Comparison of ENCODE assay signal across 22 cellular contexts in genomic region chr13:50712469-50712868, GRCh38.
DNase-seq lines count a peak whose midpoint lies in the region; ATAC-seq, FAIRE-seq and TF ChIP-seq lines count a peak whose summit lies in the region.
"Had no signal": no experiment of that assay in that cellular context is flagged by ENCODE, and none has a peak within 500 bp of the region (broad histone marks: within the 10 kb centered on the region; RNA-seq: fewer than 3 reads in every experiment).

No MANE protein-coding gene starts in this region.

- TF ChIP-seq CTCF in HepG2 (CRISPR knock-in tag; IDR thresholded peaks at IDR 0.05): no peak
- TF ChIP-seq CTCF in right lobe of liver (IDR thresholded peaks at IDR 0.05): no peak
- no peak for TF ChIP-seq CTCF in transverse colon (IDR thresholded peaks at IDR 0.05)

- FAIRE-seq in HepG2 (lab: Jason Lieb, UNC): no peak
- FAIRE-seq: A204.1 had no signal

- POLR2A ChIA-PET in HepG2 (lab: Yijun Ruan, JAX): no interaction called here

- intact Hi-C loops in HepG2 (cut with micrococcal nuclease; ENCODE audit: unreplicated experiment): no loop called here
- intact Hi-C loops in right lobe of liver (cut with DNase I): no loop called here
- intact Hi-C loops in transverse colon (cut with DNase I; ENCODE audit: low total_unique reads): no loop called here

- TF ChIP-seq POLR2A in HepG2 (IDR thresholded peaks at IDR 0.05; ENCODE audit: insufficient read depth in 1 of 2, low read depth in 2 of 2, low read length in 2 of 2): no peak
- TF ChIP-seq POLR2A in right lobe of liver (IDR thresholded peaks at IDR 0.05): no peak
- TF ChIP-seq POLR2A in transverse colon (IDR thresholded peaks at IDR 0.05): no peak

- H3K27ac ChIP-seq in HepG2 (ENCODE audit: extremely low read length, insufficient read depth, low read length): no peak overlapping the region
- no peak overlapping the region for H3K27ac ChIP-seq in right lobe of liver
- H3K27ac ChIP-seq in transverse colon: peak overlapping the region in 3 of 4 donors; percentile 2 to 42 (median 26)
- H3K27ac ChIP-seq: coronary artery, esophagus muscularis mucosa, uterus had no signal

- no peak for DNase-seq in HepG2 (ENCODE audit: low spot score)
- DNase-seq in right lobe of liver: no peak
- DNase-seq in NCI-H69 (lab: John Stamatoyannopoulos, UW): peak; percentile 25
- peak; percentile 5 for DNase-seq in fibroblast of gingiva (ENCODE audit: low read depth)
- no peak for DNase-seq in transverse colon
- DNase-seq in activated CD8-positive, alpha-beta memory T cell treated with anti-CD3 and anti-CD28 coated beads, Interleukin-2, amount 50 U/mL, for 48 hours: no peak
- DNase-seq in NCI-H2081 (lab: John Stamatoyannopoulos, UW): no peak
- DNase-seq: activated gamma-delta T cell; activated naive CD8-positive, alpha-beta T cell treated with anti-CD3 and anti-CD28 coated beads, Interleukin-2, amount 50 U/mL, for 24 hours; activated T-cell treated with anti-CD3 and anti-CD28 coated beads, Interleukin-2, amount 50 U/mL, for 1 hour; body of pancreas; endodermal cell; NCI-H146; nucleus accumbens; stimulated activated CD4-positive, alpha-beta T cell treated with anti-CD3 and anti-CD28 coated beads, Interleukin-2, amount 100 ng/mL, for 48 hours; stimulated activated naive B cell treated with anti-CD40 and anti-IgM and Interleukin-4, amounts not matched to agents 10 μg/mL and 1 μg/mL and 100 μg/mL, for 72 hours; uterus had no signal

- no peak for TF ChIP-seq RAD21 in HepG2 (CRISPR knock-in tag; IDR thresholded peaks at IDR 0.05)

- no peak overlapping the region for H3K9ac ChIP-seq in HepG2 (ENCODE audit: insufficient read depth, low read depth, low read length)

- H3K79me2 ChIP-seq in HepG2 (ENCODE audit: insufficient read depth, low read length): no peaks in the 10 kb centered on the region

- H3K4me2 ChIP-seq in HepG2 (ENCODE audit: low read depth, low read length): no peak overlapping the region

- 94% methylated on average over 3 of the region's 3 CpGs for WGBS in HepG2 (ENCODE audit: low lambda C conversion rate)
- 32% methylated on average over 3 of the region's 3 CpGs for WGBS in right lobe of liver (ENCODE audit: insufficient coverage, low coverage, low lambda C conversion rate, missing lambda C conversion rate)
- WGBS in transverse colon (ENCODE audit: low coverage in 1 of 2), 2 donors: 63 to 75% methylated on average over 3 of the region's 3 CpGs

- no peaks in the 10 kb centered on the region for H3K4me1 ChIP-seq in HepG2 (ENCODE audit: insufficient read depth, low read length)
- peaks cover 0 to 3% (median 0%) of the 10 kb centered on the region in 4 donors for H3K4me1 ChIP-seq in right lobe of liver
- peaks cover 0 to 16% (median 0%) of the 10 kb centered on the region in 4 donors for H3K4me1 ChIP-seq in transverse colon
- H3K4me1 ChIP-seq: body of pancreas, uterus had no signal

- in situ Hi-C loops in HepG2 (cut with HindIII; ENCODE audit: extremely low pct_ligation_motif_present, low pct_unique_long_range_greater_than_20kb): no loop called here
- in situ Hi-C loops in transverse colon (cut with MboI; ENCODE audit: low pct_ligation_motif_present in 1 of 4, low pct_unique_long_range_greater_than_20kb in 1 of 4, low sequenced_read_pairs in 3 of 4): no loop called here

- no peaks in the 10 kb centered on the region for H4K20me1 ChIP-seq in HepG2 (ENCODE audit: insufficient read depth, low read length)

- TF ChIP-seq EP300 in HepG2 (IDR thresholded peaks at IDR 0.05; ENCODE audit: low read depth in 2 of 2, low read length in 2 of 2) (no peak), HepG2 (CRISPR knock-in tag; IDR thresholded peaks at IDR 0.05; ENCODE audit: borderline replicate concordance) (no peak), transverse colon (IDR thresholded peaks at IDR 0.05; ENCODE audit: low read depth) (no peak)

- ATAC-seq in HepG2 (no peak), right lobe of liver (no peak), GM19463 (IDR thresholded peaks at IDR 0.05; ENCODE audit: unreplicated experiment) (no peak)
- ATAC-seq: activated naive CD8-positive, alpha-beta T cell treated with anti-CD3 and anti-CD28 coated beads, Interleukin-2, amount 50 U/mL, for 24 hours; body of pancreas; stimulated activated naive B cell treated with anti-CD40 and anti-IgM and Interleukin-4, amounts not matched to agents 10 μg/mL and 1 μg/mL and 100 μg/mL, for 72 hours had no signal

- H2AFZ ChIP-seq in HepG2 (ENCODE audit: low read length): no peak overlapping the region

- peaks cover 1 to 10% of the 10 kb centered on the region in 2 experiments; a peak in 4 of 5 replicates for H3K36me3 ChIP-seq in HepG2 (replicated peaks in 1 of 2; ENCODE audit: control insufficient read depth in 1 of 2, insufficient read depth in 2 of 2, low read length in 2 of 2)
- no peaks in the 10 kb centered on the region for H3K36me3 ChIP-seq in right lobe of liver
- H3K36me3 ChIP-seq in transverse colon: no peaks in the 10 kb centered on the region
- H3K36me3 ChIP-seq: esophagus muscularis mucosa, uterus had no signal

- CTCF ChIA-PET in HepG2 (lab: Yijun Ruan, JAX; ENCODE audit: low intra/inter-chr PET ratio, low total read pairs): no interaction called here

- H3K27me3 ChIP-seq in HepG2 (ENCODE audit: control insufficient read depth in 1 of 2, insufficient read depth in 2 of 2, low read length in 2 of 2) (no peaks in the 10 kb centered on the region), right lobe of liver (no peaks in the 10 kb centered on the region), transverse colon (no peaks in the 10 kb centered on the region)
- H3K27me3 ChIP-seq: body of pancreas, esophagus muscularis mucosa, uterus had no signal

- no peak overlapping the region for H3K4me3 ChIP-seq in HepG2 (replicated peaks in 1 of 3; ENCODE audit: insufficient read depth in 1 of 3, low read depth in 2 of 3, low read length in 3 of 3)
- H3K4me3 ChIP-seq in right lobe of liver: no peak overlapping the region
- no peak overlapping the region for H3K4me3 ChIP-seq in transverse colon
- H3K4me3 ChIP-seq: body of pancreas, coronary artery, esophagus muscularis mucosa, lung, uterus had no signal

- H3K9me3 ChIP-seq in HepG2 (ENCODE audit: low read length) (no peaks in the 10 kb centered on the region), right lobe of liver (no peaks in the 10 kb centered on the region), transverse colon (no peaks in the 10 kb centered on the region)
- H3K9me3 ChIP-seq: body of pancreas, esophagus muscularis mucosa, uterus had no signal

- no TSS peak for BruUV-seq in HepG2 (replicated peaks; lab: Mats Ljungman, UMichigan)

TF ChIP-seq in HepG2, 621 proteins besides CTCF, POLR2A, EP300 and RAD21:
- TF ChIP-seq ZNF770 (CRISPR knock-in tag; IDR thresholded peaks at IDR 0.05): no peak
- no peak for TF ChIP-seq ZSCAN31 (CRISPR knock-in tag; IDR thresholded peaks at IDR 0.05; ENCODE audit: low read depth)
- TF ChIP-seq ZKSCAN5 (CRISPR knock-in tag; IDR thresholded peaks at IDR 0.05): no peak
- peak; percentile 20 to 56; a peak in 2 of 4 replicates for TF ChIP-seq MAFK (conservative IDR thresholded peaks at IDR 0.05 in 1 of 2, IDR thresholded peaks at IDR 0.05 in 1 of 2; ENCODE audit: low read length in 2 of 2)

Comparison
In these comparisons a context has a peak if more than half of its experiments do, and no peak if none do; other contexts are left out.
1. DNase-seq: peak in NCI-H69 (single experiment) and fibroblast of gingiva (single experiment); none in HepG2 (single experiment), right lobe of liver (0 of 3), transverse colon (single experiment), activated CD8-positive, alpha-beta memory T cell treated with anti-CD3 and anti-CD28 coated beads, Interleukin-2, amount 50 U/mL, for 48 hours (single experiment) and NCI-H2081 (0 of 2).
2. H3K27ac ChIP-seq: peak in transverse colon (3 of 4); none in HepG2 (single experiment) and right lobe of liver (0 of 3).